ENCODE assay signal across 1 cellular context in the genomic region with DNA sequence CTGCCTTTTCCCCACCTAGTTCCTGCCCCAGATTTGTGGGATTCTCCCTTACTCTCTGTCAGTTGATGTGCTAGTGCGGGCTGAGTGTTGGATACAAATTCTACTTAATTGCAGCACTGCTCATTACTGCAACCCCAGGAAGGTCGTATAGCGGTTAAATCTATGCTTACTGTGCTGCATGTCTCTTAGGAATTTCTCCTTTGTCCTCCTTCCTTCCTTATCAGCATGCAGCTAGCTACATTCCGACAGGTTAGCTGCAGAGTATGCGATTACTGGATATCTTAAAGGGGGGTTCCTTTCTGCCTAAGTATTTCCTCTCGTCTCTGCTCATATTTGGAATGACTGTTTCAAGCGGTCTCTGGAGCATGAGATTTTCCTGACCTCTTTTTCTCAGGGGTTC.
TF ChIP-seq lines count a peak whose summit lies in the region.

No MANE protein-coding gene starts in this region.

TF ChIP-seq in GM23338, 12 proteins besides CTCF, POLR2A, EP300 and RAD21 (continued from another document):
- TF ChIP-seq REST (IDR thresholded peaks at IDR 0.05; ENCODE audit: unreplicated experiment) = no peak
- TF ChIP-seq POLR2AphosphoS5 (IDR thresholded peaks at IDR 0.05; ENCODE audit: low read depth) = no peak
- no peak for TF ChIP-seq EZH2 (IDR thresholded peaks at IDR 0.05; ENCODE audit: low read depth, unreplicated experiment)
- TF ChIP-seq ZNF462 (CRISPR knock-in tag; IDR thresholded peaks at IDR 0.05) = no peak
